1 cellular context compared by ENCODE assay signal in the genomic region with DNA sequence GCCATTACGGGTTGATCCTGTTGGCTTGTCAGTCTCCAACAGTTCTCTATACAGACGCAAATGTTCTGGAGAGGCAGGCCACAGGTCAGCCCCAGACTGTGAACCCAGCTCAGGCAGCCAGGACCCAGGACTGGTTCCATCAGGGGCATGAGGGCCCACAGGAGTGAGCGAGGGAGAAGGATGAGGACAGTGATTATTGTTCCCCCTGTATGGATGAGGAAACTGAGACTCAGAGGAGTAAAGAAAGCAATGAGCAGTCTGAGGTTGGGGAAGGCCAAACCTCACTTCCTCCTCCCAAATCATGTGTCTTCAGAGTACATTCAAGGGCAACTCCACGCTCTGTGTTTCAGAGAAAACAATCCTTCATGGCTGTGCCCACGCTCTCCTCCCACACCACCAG.
TF ChIP-seq lines count a peak whose summit lies in the region.

No MANE protein-coding gene starts in this region.

TF ChIP-seq in H1, 55 proteins besides CTCF, POLR2A, EP300 and RAD21 (continued from another document):
- no peak for TF ChIP-seq ZNF274 (IDR thresholded peaks at IDR 0.05; ENCODE audit: borderline replicate concordance, extremely low read depth, low read length)
- TF ChIP-seq RBBP5 (IDR thresholded peaks at IDR 0.05; ENCODE audit: borderline replicate concordance, low read depth, low read length) = no peak
